In genomic region chr2:230505162-230505561, GRCh38 we compare ENCODE assay signal across 12 cellular contexts.
DNase-seq lines count a peak whose midpoint lies in the region; ATAC-seq and TF ChIP-seq lines count a peak whose summit lies in the region.
"Had no signal": no experiment of that assay in that cellular context is flagged by ENCODE, and none has a peak within 500 bp of the region (broad histone marks: within the 10 kb centered on the region; RNA-seq: fewer than 3 reads in every experiment).

No MANE protein-coding gene starts in this region.

- CTCF ChIA-PET in RWPE1 (lab: Yijun Ruan, JAX) = no interaction called here

- H3K9me3 ChIP-seq in ascending aorta = no peaks in the 10 kb centered on the region

- H3K36me3 ChIP-seq in ascending aorta = peaks cover 29 to 81% of the 10 kb centered on the region in 2 donors

- H3K4me1 ChIP-seq in ascending aorta = no peaks in the 10 kb centered on the region

- DNase-seq in GM20000 (ENCODE audit: low spot score) (peak; percentile 31), NCI-H69 (lab: John Stamatoyannopoulos, UW) (peak; percentile 0), type B pancreatic cell (ENCODE audit: extremely low spot score, unreplicated experiment) (no peak), ascending aorta (ENCODE audit: low spot score in 2 of 2) (no peak), RWPE1 (ENCODE audit: low spot score) (no peak)
- DNase-seq: activated CD8-positive, alpha-beta memory T cell treated with anti-CD3 and anti-CD28 coated beads, Interleukin-2, amount 50 U/mL, for 4 hours; CD8-positive, alpha-beta T cell; left colon; NCI-H2107 had no signal

- POLR2A ChIA-PET in RWPE1 (lab: Yijun Ruan, JAX; ENCODE audit: low non-redundant PET) = no interaction called here

- H3K4me3 Mint-ChIP-seq in type B pancreatic cell = no peak overlapping the region
- H3K4me3 Mint-ChIP-seq: CD8-positive, alpha-beta T cell had no signal

- ATAC-seq in GM18520 (IDR thresholded peaks at IDR 0.05; ENCODE audit: unreplicated experiment) (peak; percentile 73), HG02938 (IDR thresholded peaks at IDR 0.05; ENCODE audit: unreplicated experiment) (peak; percentile 70)
- ATAC-seq: CD8-positive, alpha-beta T cell; left colon had no signal

- TF ChIP-seq CTCF in GM20000 (IDR thresholded peaks at IDR 0.05; ENCODE audit: extremely low read depth, missing control alignments) (no peak), type B pancreatic cell (conservative IDR thresholded peaks at IDR 0.05) (no peak), ascending aorta (IDR thresholded peaks at IDR 0.05) (no peak), RWPE1 (conservative IDR thresholded peaks at IDR 0.05; ENCODE audit: low read depth) (no peak)

- no peak overlapping the region for H3K4me3 ChIP-seq in ascending aorta

- no peak overlapping the region for H3K27ac Mint-ChIP-seq in type B pancreatic cell
- H3K27ac Mint-ChIP-seq: CD8-positive, alpha-beta T cell had no signal

- no peaks in the 10 kb centered on the region for H3K27me3 ChIP-seq in ascending aorta

- no peaks in the 10 kb centered on the region for H3K36me3 Mint-ChIP-seq in type B pancreatic cell

- H3K4me1 Mint-ChIP-seq in type B pancreatic cell (ENCODE audit: unreplicated experiment) = no peaks in the 10 kb centered on the region

- no peaks in the 10 kb centered on the region for H3K9me3 Mint-ChIP-seq in type B pancreatic cell
- H3K9me3 Mint-ChIP-seq: CD8-positive, alpha-beta T cell had no signal

- H3K27ac ChIP-seq in ascending aorta (no peak overlapping the region), RWPE1 (no peak overlapping the region)
- H3K27ac ChIP-seq: KMS-11 had no signal

- no peaks in the 10 kb centered on the region for H3K27me3 Mint-ChIP-seq in type B pancreatic cell

- intact Hi-C loops in ascending aorta (cut with DNase I) = no loop called here

Comparison
In these comparisons a context has a peak if more than half of its experiments do, and no peak if none do; other contexts are left out.
1. DNase-seq: peak in GM20000 (single experiment) and NCI-H69 (single experiment); none in type B pancreatic cell (single experiment), ascending aorta (0 of 2) and RWPE1 (single experiment).